ENCODE assay signal across 10 cellular contexts in the genomic region with DNA sequence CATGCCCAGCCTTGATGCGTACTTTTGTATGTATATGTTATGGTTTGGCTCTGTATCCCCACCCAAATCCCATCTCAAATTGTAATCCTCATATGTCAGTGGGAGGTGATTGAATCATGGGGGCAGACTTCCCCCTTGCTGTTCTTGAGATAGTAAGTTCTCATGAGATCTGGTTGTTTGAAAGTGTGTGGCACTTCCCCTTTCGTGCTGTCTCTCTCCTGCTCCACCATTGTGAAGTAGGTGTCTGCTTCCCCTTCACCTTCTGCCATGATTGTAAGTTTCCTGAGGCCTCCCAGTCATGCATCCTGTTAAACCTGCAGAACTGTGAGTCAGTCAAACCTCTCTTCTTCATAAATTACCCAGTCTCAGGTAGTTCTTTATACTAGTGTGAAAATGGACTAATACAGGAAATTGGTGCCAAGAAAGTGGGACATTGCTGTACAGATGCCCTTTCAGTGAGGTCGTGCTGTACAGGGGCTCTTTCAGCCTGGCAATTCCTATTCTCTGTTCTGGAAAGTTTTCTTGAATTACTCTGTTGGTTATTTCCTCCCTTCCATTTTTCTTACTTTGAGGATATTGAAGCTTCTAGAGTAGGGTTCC. TPM values are rescaled to one million over a fixed set of nuclear protein-coding genes. Genes with fewer than 3 reads are reported as not detected.
DNase-seq lines count a peak whose midpoint lies in the region; ATAC-seq, FAIRE-seq and TF ChIP-seq lines count a peak whose summit lies in the region.
"Had no signal": no experiment of that assay in that cellular context is flagged by ENCODE, and none has a peak within 500 bp of the region (broad histone marks: within the 10 kb centered on the region; RNA-seq: fewer than 3 reads in every experiment).

No MANE protein-coding gene starts in this region.

- no peak overlapping the region for H2AFZ ChIP-seq in endothelial cell of umbilical vein (ENCODE audit: low read depth, low read length)

- H3K4me3 ChIP-seq in endothelial cell of umbilical vein (replicated peaks in 1 of 3; ENCODE audit: insufficient read depth in 1 of 3, low read depth in 1 of 3, low read length in 3 of 3): no peak overlapping the region

- no peak overlapping the region for H3K4me2 ChIP-seq in endothelial cell of umbilical vein (ENCODE audit: insufficient read depth, low read length)

- ATAC-seq in GM19395 (IDR thresholded peaks at IDR 0.05; ENCODE audit: unreplicated experiment) (peak; percentile 46), HG03159 (IDR thresholded peaks at IDR 0.05; ENCODE audit: unreplicated experiment) (no peak), HG03521 (IDR thresholded peaks at IDR 0.05; ENCODE audit: unreplicated experiment) (no peak)

- no peak for TF ChIP-seq POLR2A in endothelial cell of umbilical vein (IDR thresholded peaks at IDR 0.05; ENCODE audit: low read depth, low read length)

- peaks cover 59% of the 10 kb centered on the region for H3K4me1 Mint-ChIP-seq in CD14-positive monocyte

- H3K27me3 Mint-ChIP-seq in CD14-positive monocyte (ENCODE audit: low read depth in 3 of 3): peaks cover 0 to 1% (median 0%) of the 10 kb centered on the region in 3 donors

- peak overlapping the region; percentile 72 to 89 (median 87) for H3K27ac Mint-ChIP-seq in CD14-positive monocyte

- no peak overlapping the region for H3K9ac ChIP-seq in endothelial cell of umbilical vein (replicated peaks; ENCODE audit: extremely low read depth, insufficient read depth, low read length)

- peak overlapping the region in 1 of 2 donors; percentile 51 for H3K4me3 Mint-ChIP-seq in CD14-positive monocyte

- FAIRE-seq in endothelial cell of umbilical vein (lab: Jason Lieb, UNC) (peak; percentile 44), D721Med (lab: Jason Lieb, UNC) (no peak)
- FAIRE-seq: H54 had no signal

- H3K79me2 ChIP-seq in endothelial cell of umbilical vein (ENCODE audit: control insufficient read depth, insufficient read depth, low read length): peaks cover 87% of the 10 kb centered on the region

- peaks cover 14 to 20% of the 10 kb centered on the region in 2 donors for H3K36me3 Mint-ChIP-seq in CD14-positive monocyte

- TF ChIP-seq CTCF in CD14-positive monocyte (IDR thresholded peaks at IDR 0.05) (no peak), endothelial cell of umbilical vein (IDR thresholded peaks at IDR 0.05; ENCODE audit: extremely low read depth in 1 of 2, insufficient read depth in 1 of 2, low read depth in 1 of 2, low read length in 2 of 2) (no peak), D721Med (IDR thresholded peaks at IDR 0.05; ENCODE audit: insufficient read depth, missing control alignments) (no peak)

- no TSS peak for BruUV-seq in endothelial cell of umbilical vein (replicated peaks; lab: Mats Ljungman, UMichigan)

- intact Hi-C loops in CD14-positive monocyte (cut with micrococcal nuclease) (loop anchor here in 1 of 2 donors (5.0 kb wide), 1 partner anchor 37 kb away; the partner anchor contains the start of gene KCMF1), endothelial cell of umbilical vein (cut with micrococcal nuclease) (no loop called here)

- H3K9me3 ChIP-seq in endothelial cell of umbilical vein (replicated peaks; ENCODE audit: control insufficient read depth, insufficient read depth, low read length): no peaks in the 10 kb centered on the region

- CTCF ChIA-PET in endothelial cell of umbilical vein (lab: Charles Lee): interaction anchor here (1.4 kb wide), 1 partner anchor 9 kb away, joined by 3 read pairs; no protein-coding TSS in a partner anchor

- peaks cover 0 to 5% (median 0%) of the 10 kb centered on the region in 7 donors for H3K9me3 Mint-ChIP-seq in CD14-positive monocyte

- H3K27me3 ChIP-seq in endothelial cell of umbilical vein (ENCODE audit: control insufficient read depth in 2 of 2, insufficient read depth in 2 of 2, low read length in 2 of 2): no peaks in the 10 kb centered on the region

- dilution Hi-C loops in endothelial cell of umbilical vein (cut with MboI; ENCODE audit: extremely low pct_ligation_motif_present, low sequenced_read_pairs): no loop called here

- no peak overlapping the region for H3K27ac ChIP-seq in endothelial cell of umbilical vein (ENCODE audit: insufficient read depth, low read depth, low read length)

- H4K20me1 ChIP-seq in endothelial cell of umbilical vein (replicated peaks; ENCODE audit: control insufficient read depth, extremely low read depth, insufficient read depth, low read length): peaks cover 15% of the 10 kb centered on the region

- H3K9me1 ChIP-seq in endothelial cell of umbilical vein (replicated peaks; ENCODE audit: control insufficient read depth, extremely low read depth, insufficient read depth, low read length): no peaks in the 10 kb centered on the region

- peak; percentile 49 for DNase-seq in CD14-positive monocyte (ENCODE audit: low spot score)
- DNase-seq in SIG-M5 (lab: John Stamatoyannopoulos, UW): peak; percentile 32
- no peak for DNase-seq in endothelial cell of umbilical vein (ENCODE audit: low read depth, low spot score)
- no peak for DNase-seq in NCI-H524 treated with DMSO at 0.1 percent for 48 hours (lab: John Stamatoyannopoulos, UW)
- no peak for DNase-seq in D721Med (ENCODE audit: insufficient read length, low spot score)
- DNase-seq: stimulated activated naive CD4-positive, alpha-beta T cell treated with Interleukin-2 at 50 U/mL for 16 hours had no signal

- H3K4me1 ChIP-seq in endothelial cell of umbilical vein (ENCODE audit: control insufficient read depth, extremely low read depth, insufficient read depth, low read length): peaks cover 3% of the 10 kb centered on the region

- no peaks in the 10 kb centered on the region for H3K36me3 ChIP-seq in endothelial cell of umbilical vein (ENCODE audit: control insufficient read depth in 2 of 2, extremely low read depth in 1 of 2, insufficient read depth in 2 of 2, low read length in 2 of 2)

- POLR2A ChIA-PET in endothelial cell of umbilical vein (lab: Charles Lee): no interaction called here

TF ChIP-seq in endothelial cell of umbilical vein, 7 proteins besides CTCF, POLR2A, EP300 and RAD21:
- TF ChIP-seq GATA2 (IDR thresholded peaks at IDR 0.05; ENCODE audit: insufficient read depth, insufficient read length, low read depth, low read length) (no peak), MYC (IDR thresholded peaks at IDR 0.05; ENCODE audit: low read depth, low read length) (no peak), FOS (IDR thresholded peaks at IDR 0.05; ENCODE audit: borderline replicate concordance, insufficient read depth, low read length) (no peak), JUN (IDR thresholded peaks at IDR 0.05; ENCODE audit: borderline replicate concordance, insufficient read depth, insufficient read length, low read depth) (no peak), POLR2AphosphoS5 (IDR thresholded peaks at IDR 0.05; ENCODE audit: insufficient read depth, low read depth, low read length) (no peak), EZH2 (IDR thresholded peaks at IDR 0.05; ENCODE audit: borderline replicate concordance, low read depth, low read length, severe bottlenecking) (no peak)
- TF ChIP-seq, protein P1, sequence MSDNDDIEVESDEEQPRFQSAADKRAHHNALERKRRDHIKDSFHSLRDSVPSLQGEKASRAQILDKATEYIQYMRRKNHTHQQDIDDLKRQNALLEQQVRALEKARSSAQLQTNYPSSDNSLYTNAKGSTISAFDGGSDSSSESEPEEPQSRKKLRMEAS (IDR thresholded peaks at IDR 0.05; ENCODE audit: insufficient read depth, insufficient read length): no peak

RNA-seq across cellular contexts. Expression of gene KCMF1, which starts 38.2 kb away (rescaled TPM):
- polyA plus RNA-seq in CD14-positive monocyte: 10 to 100 TPM; 22.5 to 28.5 TPM
- 75.9 and 78.4 TPM in 2 replicates for total RNA-seq in endothelial cell of umbilical vein
- 45.5 and 49.3 TPM in 2 replicates for polyA plus RNA-seq in endothelial cell of umbilical vein
- 64.7 and 67.7 TPM in 2 replicates for polyA plus RNA-seq in endothelial cell of umbilical vein (2011; cell fraction: cytosol; rRNA removed)
- polyA plus RNA-seq in endothelial cell of umbilical vein (2011; cell fraction: nucleus; rRNA removed): 47.7 and 59.6 TPM in 2 replicates
- polyA plus RNA-seq in endothelial cell of umbilical vein (2012): 68.6 and 86.9 TPM in 2 replicates
- polyA minus RNA-seq in endothelial cell of umbilical vein: 78.7 and 80.5 TPM in 2 replicates
- polyA minus RNA-seq in endothelial cell of umbilical vein (2011; cell fraction: cytosol; rRNA and poly(A)+ RNA removed): 45.5 TPM
- polyA minus RNA-seq in endothelial cell of umbilical vein (2011; cell fraction: nucleus; rRNA and poly(A)+ RNA removed): 34.8 and 45.1 TPM in 2 replicates

Comparison
In these comparisons a context has a peak if more than half of its experiments do, and no peak if none do; other contexts are left out.
1. DNase-seq: peak in CD14-positive monocyte (single experiment) and SIG-M5 (single experiment); none in endothelial cell of umbilical vein (single experiment), NCI-H524 treated with DMSO at 0.1 percent for 48 hours (single experiment) and D721Med (single experiment).